ENCODE assay signal across 30 cellular contexts in the genomic region with DNA sequence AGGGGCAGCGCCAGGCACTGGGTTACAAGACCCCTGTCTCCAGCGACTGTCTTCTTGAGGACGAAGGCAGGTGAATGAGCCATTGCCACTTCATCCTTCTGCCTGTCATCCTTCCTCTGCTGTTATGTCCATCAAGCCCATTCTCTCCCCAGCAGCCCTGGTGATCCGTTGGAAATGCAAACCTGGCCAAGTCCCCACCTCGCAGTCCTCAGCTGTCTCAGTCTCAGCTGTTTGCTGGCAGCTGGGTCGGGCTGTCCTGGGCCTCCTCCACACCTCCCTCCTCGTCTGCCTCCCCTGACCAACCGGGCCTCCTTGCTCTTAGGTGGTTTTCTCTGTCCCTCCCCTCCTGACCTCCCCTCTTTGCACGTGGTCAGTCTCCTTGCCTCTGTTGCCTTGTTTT. TPM values are rescaled to one million over a fixed set of nuclear protein-coding genes. Genes with fewer than 3 reads are reported as not detected.
DNase-seq lines count a peak whose midpoint lies in the region; ATAC-seq and TF ChIP-seq lines count a peak whose summit lies in the region.
"Had no signal": no experiment of that assay in that cellular context is flagged by ENCODE, and none has a peak within 500 bp of the region (broad histone marks: within the 10 kb centered on the region; RNA-seq: fewer than 3 reads in every experiment).

No MANE protein-coding gene starts in this region.

- H3K9me3 ChIP-seq in esophagus muscularis mucosa (no peaks in the 10 kb centered on the region), psoas muscle (no peaks in the 10 kb centered on the region)
- H3K9me3 ChIP-seq: heart right ventricle, MG63, spleen, thoracic aorta had no signal

- H3K27ac ChIP-seq in esophagus muscularis mucosa (replicated peaks in 1 of 4) (peak overlapping the region; percentile 30 to 57 (median 39)), psoas muscle (no peak overlapping the region)
- H3K27ac ChIP-seq: epithelial cell of prostate, heart right ventricle, spleen had no signal

- no peak for TF ChIP-seq EP300 in esophagus muscularis mucosa (IDR thresholded peaks at IDR 0.05)

- H3K4me3 ChIP-seq in esophagus muscularis mucosa (no peak overlapping the region), psoas muscle (no peak overlapping the region)
- H3K4me3 ChIP-seq: heart right ventricle, MG63, spleen, thoracic aorta had no signal

- DNase-seq in SHP77 (lab: John Stamatoyannopoulos, UW) (peak; percentile 7 to 18), SHP77 treated with DMSO at 0.1 percent for 48 hours (lab: John Stamatoyannopoulos, UW) (no peak), esophagus muscularis mucosa (ENCODE audit: extremely low spot score) (no peak), psoas muscle (peak in 1 of 2 donors; percentile 55), NCI-H446 treated with DMSO at 0.1 percent for 48 hours (lab: John Stamatoyannopoulos, UW) (no peak), GM03348 (ENCODE audit: low spot score) (no peak), medulla oblongata (ENCODE audit: extremely low spot score) (no peak)
- DNase-seq: activated B cell treated with CpG ODN at 0.5 μM for 24 hours; activated CD4-positive, alpha-beta T cell treated with anti-CD3 and anti-CD28 coated beads, Interleukin-2, amount 50 U/mL, for 48 hours; activated CD8-positive, alpha-beta memory T cell treated with anti-CD3 and anti-CD28 coated beads, Interleukin-2, amount 50 U/mL, for 48 hours; CD8-positive, alpha-beta memory T cell; cerebellar nuclear complex; GDM1; heart right ventricle; KBM-7; left colon; MG63; NCI-H1417; NCI-H524; occipital lobe; retina; spleen; stimulated activated CD4-positive, alpha-beta T cell treated with anti-CD3 and anti-CD28 coated beads, Interleukin-2, amount 100 ng/mL, for 48 hours; stimulated activated naive CD4-positive, alpha-beta T cell; T1000 had no signal

- H3K27me3 ChIP-seq in esophagus muscularis mucosa (no peaks in the 10 kb centered on the region), psoas muscle (ENCODE audit: insufficient read depth in 3 of 3, low read length in 2 of 3) (no peaks in the 10 kb centered on the region)
- H3K27me3 ChIP-seq: heart right ventricle, MG63, spleen had no signal

- intact Hi-C loops in esophagus muscularis mucosa (cut with DNase I), result no loop called here
- intact Hi-C loops in psoas muscle (cut with DNase I), result no loop called here

- peak in 3 of 4 donors; percentile 43 to 64 (median 62) for ATAC-seq in psoas muscle
- no peak for ATAC-seq in GM19023 (IDR thresholded peaks at IDR 0.05; ENCODE audit: unreplicated experiment)
- ATAC-seq: left colon had no signal

- H3K36me3 ChIP-seq in esophagus muscularis mucosa (no peaks in the 10 kb centered on the region), psoas muscle (ENCODE audit: insufficient read depth in 1 of 2, low read depth in 1 of 2) (peaks cover 0 to 2% of the 10 kb centered on the region in 2 donors)
- H3K36me3 ChIP-seq: heart right ventricle, MG63, thoracic aorta had no signal

- 54% methylated on average over 9 of the region's 9 CpGs for WGBS in esophagus muscularis mucosa
- WGBS in psoas muscle, 3 donors, result 39 to 56% (median 40%) methylated on average over 9 of the region's 9 CpGs

- H3K4me1 ChIP-seq in esophagus muscularis mucosa, result peaks cover 39 to 88% (median 69%) of the 10 kb centered on the region in 4 donors
- H3K4me1 ChIP-seq in psoas muscle, result no peaks in the 10 kb centered on the region

- no peak for TF ChIP-seq POLR2A in esophagus muscularis mucosa (IDR thresholded peaks at IDR 0.05; ENCODE audit: low read depth)

- no peak for TF ChIP-seq CTCF in esophagus muscularis mucosa (IDR thresholded peaks at IDR 0.05)
- no peak for TF ChIP-seq CTCF in psoas muscle (IDR thresholded peaks at IDR 0.05)

RNA-seq across cellular contexts. Expression of a gene that starts 38.0 kb away (rescaled TPM):
- total RNA-seq in esophagus muscularis mucosa (1 to 10 TPM in 2 of 4 donors, under 1 TPM in 2; 0.71 to 5.8 (median 1.5) TPM), psoas muscle (1 to 10 TPM in 1 of 4 donors, not detected in 3; 1.2 TPM)
- polyA plus RNA-seq in psoas muscle, result 1 to 10 TPM in 1 of 3 donors, under 1 TPM in 2; 0.10 to 3.9 (median 0.18) TPM
- total RNA-seq: A172; activated T-helper 2 cell treated with anti-CD3 and anti-CD28 coated beads, Interferon-gamma antibody, Interleukin-2, Interleukin-4, amounts not matched to agents 10 μg/mL and 5 μg/mL and 100 μg/mL, durations not matched to agents 14 hours and 24 hours and 36 hours; occipital lobe had no signal
- polyA plus RNA-seq: CD8-positive, alpha-beta memory T cell had no signal

Comparison
In these comparisons a context has a peak if more than half of its experiments do, and no peak if none do; other contexts are left out.
1. DNase-seq: peak in SHP77 (2 of 2); none in SHP77 treated with DMSO at 0.1 percent for 48 hours (single experiment), esophagus muscularis mucosa (single experiment), NCI-H446 treated with DMSO at 0.1 percent for 48 hours (single experiment), GM03348 (single experiment) and medulla oblongata (single experiment).